In genomic region chr1:112629256-112629655, GRCh38 we compare ENCODE assay signal across 1 cellular context.
TF ChIP-seq lines count a peak whose summit lies in the region.

No MANE protein-coding gene starts in this region.

TF ChIP-seq in GM12878, 131 proteins besides CTCF, POLR2A, EP300 and RAD21:
- no peak for TF ChIP-seq MXI1 (IDR thresholded peaks at IDR 0.05; ENCODE audit: low read depth, low read length)
- TF ChIP-seq MEF2A (IDR thresholded peaks at IDR 0.05; ENCODE audit: insufficient read depth, low read depth, low read length), result no peak
- TF ChIP-seq NR2F1 (conservative IDR thresholded peaks at IDR 0.05), result no peak
- TF ChIP-seq HDAC6 (IDR thresholded peaks at IDR 0.05; ENCODE audit: unreplicated experiment), result no peak
- no peak for TF ChIP-seq CREB1 (IDR thresholded peaks at IDR 0.05; ENCODE audit: low read depth)
